In the genomic region with DNA sequence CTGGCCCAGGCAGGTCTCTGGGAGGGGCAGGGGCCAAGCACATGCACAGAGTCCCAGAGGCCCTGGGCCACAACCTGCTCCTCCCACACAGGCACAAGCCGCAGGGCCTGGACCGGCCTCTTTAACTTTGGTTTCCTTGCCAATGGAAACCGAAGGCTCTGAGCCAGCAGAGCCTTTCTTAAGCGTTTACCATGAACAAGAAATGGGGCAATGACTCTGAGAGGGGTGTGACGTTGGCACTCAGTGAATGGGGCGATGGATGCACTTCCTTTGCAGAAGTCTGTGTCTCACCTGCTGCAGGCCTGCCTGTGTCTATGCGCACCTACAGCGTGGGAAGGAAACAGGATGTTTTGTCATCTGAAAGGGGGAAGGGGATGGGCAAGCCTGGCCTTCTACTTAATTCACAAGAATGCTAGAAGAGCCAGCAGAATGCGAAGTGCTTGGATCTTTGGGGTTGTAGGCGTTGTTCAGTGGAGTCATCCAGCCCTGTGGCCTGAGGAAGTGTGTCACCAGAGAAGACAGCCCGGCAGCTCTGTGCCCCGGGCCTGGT, we compare ENCODE assay signal across 9 cellular contexts. TPM values are rescaled to one million over a fixed set of nuclear protein-coding genes. Genes with fewer than 3 reads are reported as not detected.
DNase-seq lines count a peak whose midpoint lies in the region; ATAC-seq, FAIRE-seq and TF ChIP-seq lines count a peak whose summit lies in the region.
"Had no signal": no experiment of that assay in that cellular context is flagged by ENCODE, and none has a peak within 500 bp of the region (broad histone marks: within the 10 kb centered on the region; RNA-seq: fewer than 3 reads in every experiment).

No MANE protein-coding gene starts in this region.

- TF ChIP-seq CTCF in bronchial epithelial cell (IDR thresholded peaks at IDR 0.05; ENCODE audit: insufficient read depth, low read length, severe bottlenecking) = no peak
- TF ChIP-seq CTCF in testis (IDR thresholded peaks at IDR 0.05) = no peak
- TF ChIP-seq CTCF in osteocyte (IDR thresholded peaks at IDR 0.05) = no peak

- H3K27ac ChIP-seq in muscle layer of duodenum (ENCODE audit: low read length) (peak overlapping the region; percentile 29), testis (peak overlapping the region in 1 of 2 donors; percentile 30)

- WGBS in testis, 2 donors = 56 to 62% methylated on average over 11 to 12 of the region's 12 CpGs

- no peaks in the 10 kb centered on the region for H3K9me3 Mint-ChIP-seq in osteocyte (ENCODE audit: unreplicated experiment)

- H3K4me3 Mint-ChIP-seq in osteocyte (ENCODE audit: unreplicated experiment) = no peak overlapping the region

- no peak overlapping the region for H3K27ac Mint-ChIP-seq in osteocyte (ENCODE audit: unreplicated experiment)
- H3K27ac Mint-ChIP-seq: progenitor cell of endocrine pancreas had no signal

- ATAC-seq in HG02970 (IDR thresholded peaks at IDR 0.05; ENCODE audit: low FRiP score, unreplicated experiment) (no peak), HG02678 (IDR thresholded peaks at IDR 0.05; ENCODE audit: unreplicated experiment) (no peak)

- H3K36me3 Mint-ChIP-seq in osteocyte (ENCODE audit: unreplicated experiment) = peaks cover 31% of the 10 kb centered on the region

- no peaks in the 10 kb centered on the region for H3K9me3 ChIP-seq in muscle layer of duodenum (ENCODE audit: control insufficient read depth in 1 of 2, low read length in 2 of 2)
- H3K9me3 ChIP-seq in testis = no peaks in the 10 kb centered on the region

- no peaks in the 10 kb centered on the region for H3K27me3 ChIP-seq in bronchial epithelial cell (ENCODE audit: control insufficient read depth, insufficient read depth, low read length)
- no peaks in the 10 kb centered on the region for H3K27me3 ChIP-seq in muscle layer of duodenum (ENCODE audit: low read depth, low read length)
- no peaks in the 10 kb centered on the region for H3K27me3 ChIP-seq in testis

- no peak overlapping the region for H3K4me3 ChIP-seq in bronchial epithelial cell (ENCODE audit: low read depth, low read length)
- no peak overlapping the region for H3K4me3 ChIP-seq in muscle layer of duodenum (ENCODE audit: low read depth in 1 of 2, low read length in 2 of 2)
- no peak overlapping the region for H3K4me3 ChIP-seq in testis

- H3K36me3 ChIP-seq in bronchial epithelial cell (ENCODE audit: control insufficient read depth, insufficient read depth, low read length) (peaks cover 3% of the 10 kb centered on the region), muscle layer of duodenum (ENCODE audit: control insufficient read depth in 1 of 2, insufficient read depth in 2 of 2, low read length in 2 of 2) (peaks cover 32 to 50% of the 10 kb centered on the region in 2 donors), testis (ENCODE audit: low read depth, missing control alignments) (no peaks in the 10 kb centered on the region)

- H3K4me1 ChIP-seq in muscle layer of duodenum (ENCODE audit: control insufficient read depth in 1 of 2, insufficient read depth in 2 of 2, low read length in 2 of 2) (peaks cover 0 to 23% of the 10 kb centered on the region in 2 donors), testis (peaks cover 17% of the 10 kb centered on the region)

- peak; percentile 64 for FAIRE-seq in bronchial epithelial cell (lab: Jason Lieb, UNC)

- intact Hi-C loops in testis (cut with DNase I; ENCODE audit: low total_unique reads) = loop anchor here (10.0 kb wide), 1 partner anchor 343 kb away; no protein-coding TSS in a partner anchor

- H3K27me3 Mint-ChIP-seq in osteocyte (ENCODE audit: unreplicated experiment) = no peaks in the 10 kb centered on the region
- H3K27me3 Mint-ChIP-seq: progenitor cell of endocrine pancreas had no signal

- TF ChIP-seq POLR2A in testis (IDR thresholded peaks at IDR 0.05) = no peak

- peak; percentile 22 for DNase-seq in activated CD4-positive, CD25-positive, alpha-beta regulatory T cell treated with anti-CD3 and anti-CD28 coated beads, Interleukin-2, amount 50 U/mL, for 16 hours (ENCODE audit: low read depth, low spot score)
- peak; percentile 38 for DNase-seq in bronchial epithelial cell (ENCODE audit: low read depth)
- DNase-seq in testis = peak; percentile 69
- no peak for DNase-seq in medulla oblongata (ENCODE audit: extremely low spot score)
- DNase-seq in osteocyte (ENCODE audit: extremely low spot score, unreplicated experiment) = no peak

- H3K4me1 Mint-ChIP-seq in osteocyte (ENCODE audit: unreplicated experiment) = peaks cover 26% of the 10 kb centered on the region

RNA-seq across cellular contexts. Expression of a gene that starts 41.8 kb away (rescaled TPM):
- 5.9 and 10.0 TPM in 2 replicates for total RNA-seq in bronchial epithelial cell
- 100 to 1,000 TPM; 125 to 168 TPM for total RNA-seq in testis
- polyA plus RNA-seq in testis (ENCODE audit: insufficient read depth, low read depth, low replicate concordance) = 218 TPM
- total RNA-seq in osteocyte = 23.2 and 25.9 TPM in 2 replicates

RNA-seq across cellular contexts. Expression of a gene that starts 42.1 kb away (rescaled TPM):
- total RNA-seq in bronchial epithelial cell (11.3 and 24.5 TPM in 2 replicates), testis (10 to 100 TPM; 26.0 to 27.6 TPM), osteocyte (23.1 and 24.2 TPM in 2 replicates)
- polyA plus RNA-seq in testis (ENCODE audit: insufficient read depth, low read depth, low replicate concordance) = 30.3 TPM

RNA-seq across cellular contexts. Expression of a gene that starts 46.6 kb away (rescaled TPM):
- not detected in 2 replicates for total RNA-seq in bronchial epithelial cell
- under 1 TPM in 1 of 2 donors, not detected in 1; 0.25 TPM for total RNA-seq in testis
- polyA plus RNA-seq in testis (ENCODE audit: insufficient read depth, low read depth, low replicate concordance) = not detected
- total RNA-seq in osteocyte = not detected in 2 replicates

RNA-seq across cellular contexts. Expression of a gene that starts 53.4 kb away (rescaled TPM):
- total RNA-seq in bronchial epithelial cell (not detected in 2 replicates), testis (10 to 100 TPM in 1 of 2 donors, 1 to 10 TPM in 1; 7.3 to 13.7 TPM), osteocyte (0.08 and 0.30 TPM in 2 replicates)
- 16.0 TPM for polyA plus RNA-seq in testis (ENCODE audit: insufficient read depth, low read depth, low replicate concordance)

Comparison
In these comparisons a context has a peak if more than half of its experiments do, and no peak if none do; other contexts are left out.
1. DNase-seq: peak in activated CD4-positive, CD25-positive, alpha-beta regulatory T cell treated with anti-CD3 and anti-CD28 coated beads, Interleukin-2, amount 50 U/mL, for 16 hours (single experiment), bronchial epithelial cell (single experiment) and testis (single experiment); none in medulla oblongata (single experiment) and osteocyte (single experiment).